ENCODE assay signal across 1 cellular context in genomic region chr17:39927928-39928867, GRCh38.
TF ChIP-seq lines count a peak whose summit lies in the region.

No MANE protein-coding gene starts in this region.

TF ChIP-seq in GM23338, 12 proteins besides CTCF, POLR2A, EP300 and RAD21:
- TF ChIP-seq REST (IDR thresholded peaks at IDR 0.05; ENCODE audit: unreplicated experiment): no peak
- no peak for TF ChIP-seq NANOG (IDR thresholded peaks at IDR 0.05; ENCODE audit: borderline replicate concordance)
- TF ChIP-seq ZNF462 (CRISPR knock-in tag; IDR thresholded peaks at IDR 0.05): no peak
- no peak for TF ChIP-seq JUNB (IDR thresholded peaks at IDR 0.05; ENCODE audit: unreplicated experiment)
- TF ChIP-seq ETS1 (IDR thresholded peaks at IDR 0.05): no peak
- no peak for TF ChIP-seq POLR2AphosphoS5 (IDR thresholded peaks at IDR 0.05; ENCODE audit: low read depth)
- TF ChIP-seq STAT1 (IDR thresholded peaks at IDR 0.05; ENCODE audit: unreplicated experiment): no peak
- no peak for TF ChIP-seq ZNF331 (CRISPR knock-in tag; IDR thresholded peaks at IDR 0.05; ENCODE audit: low read depth)
- TF ChIP-seq ZNF114 (CRISPR knock-in tag; IDR thresholded peaks at IDR 0.05): no peak
- TF ChIP-seq EZH2phosphoT487 (IDR thresholded peaks at IDR 0.05; ENCODE audit: unreplicated experiment): no peak
- no peak for TF ChIP-seq EZH2 (IDR thresholded peaks at IDR 0.05; ENCODE audit: low read depth, unreplicated experiment)
- no peak for TF ChIP-seq CREB1 (CRISPR knock-in tag; IDR thresholded peaks at IDR 0.05; ENCODE audit: low read depth)
TF ChIP-seq in GM23338: peak in this region for 0.
